ENCODE assay signal across 20 cellular contexts in genomic region chr11:91946397-91947090, GRCh38.
DNase-seq lines count a peak whose midpoint lies in the region; ATAC-seq and TF ChIP-seq lines count a peak whose summit lies in the region.
"Had no signal": no experiment of that assay in that cellular context is flagged by ENCODE, and none has a peak within 500 bp of the region (broad histone marks: within the 10 kb centered on the region; RNA-seq: fewer than 3 reads in every experiment).

No MANE protein-coding gene starts in this region.

- in situ Hi-C loops in Caki2 (cut with HindIII; ENCODE audit: low pct_unique_long_range_greater_than_20kb, low sequenced_read_pairs): no loop called here
- in situ Hi-C loops in brain microvascular endothelial cell (cut with HindIII; ENCODE audit: low pct_ligation_motif_present, low sequenced_read_pairs): no loop called here

- TF ChIP-seq EP300 in tibial nerve (IDR thresholded peaks at IDR 0.05): no peak

- H3K79me2 ChIP-seq in osteoblast (ENCODE audit: insufficient read depth, low read length): no peaks in the 10 kb centered on the region

- H3K4me1 ChIP-seq in tibial nerve (peaks cover 0 to 19% (median 2%) of the 10 kb centered on the region in 4 donors), osteoblast (ENCODE audit: insufficient read depth, low read length) (no peaks in the 10 kb centered on the region)

- H4K20me1 ChIP-seq in osteoblast (ENCODE audit: insufficient read depth, low read length): no peaks in the 10 kb centered on the region

- no peak for TF ChIP-seq POLR2A in tibial nerve (IDR thresholded peaks at IDR 0.05)

- no peak overlapping the region for H2AFZ ChIP-seq in osteoblast (ENCODE audit: low read length)

- 41 to 45% methylated on average over 2 of the region's 2 CpGs for WGBS in tibial nerve, 2 donors

- no peak overlapping the region for H3K4me2 ChIP-seq in osteoblast (ENCODE audit: insufficient read depth, low read length)
- H3K4me2 ChIP-seq: KMS-11 had no signal

- DNase-seq in Caki2 (ENCODE audit: low read depth) (peak; percentile 46), GM03348 (ENCODE audit: low spot score) (peak; percentile 24), brain microvascular endothelial cell (peak; percentile 3), left lobe of liver (ENCODE audit: low spot score) (no peak), tibial nerve (ENCODE audit: low spot score in 2 of 2) (no peak), osteoblast (ENCODE audit: insufficient read length, low spot score, missing footprints) (no peak)
- DNase-seq in activated T-cell treated with anti-CD3 and anti-CD28 coated beads, Interleukin-2, amount 50 U/mL, for 48 hours: no peak
- DNase-seq: activated CD4-positive, alpha-beta T cell treated with anti-CD3 and anti-CD28 coated beads for 4 hours; activated CD8-positive, alpha-beta memory T cell treated with anti-CD3 and anti-CD28 coated beads, Interleukin-2, amount 50 U/mL, for 48 hours; activated naive CD4-positive, alpha-beta T cell treated with anti-CD3 and anti-CD28 coated beads, Interleukin-2, amount 50 U/mL, for 16 hours; head of caudate nucleus; NCI-H526 treated with DMSO at 0.1 percent for 48 hours; occipital lobe; RPMI8226; spleen; stimulated activated naive CD8-positive, alpha-beta T cell treated with anti-CD3 and anti-CD28 coated beads, Interleukin-15, Interleukin-2, amounts not matched to agents 100 U/mL and 50 U/mL, for 24 hours; T-helper 9 cell had no signal

- no peak overlapping the region for H3K27ac ChIP-seq in brain microvascular endothelial cell
- H3K27ac ChIP-seq in tibial nerve: no peak overlapping the region
- no peak overlapping the region for H3K27ac ChIP-seq in osteoblast (ENCODE audit: low read depth, low read length)
- H3K27ac ChIP-seq: C4-2B, cardiac muscle cell, KMS-11, spleen had no signal

- H3K36me3 ChIP-seq in brain microvascular endothelial cell (replicated peaks) (no peaks in the 10 kb centered on the region), tibial nerve (no peaks in the 10 kb centered on the region), osteoblast (ENCODE audit: insufficient read depth, low read length) (no peaks in the 10 kb centered on the region)
- H3K36me3 ChIP-seq: cardiac muscle cell, spleen had no signal

- H3K27me3 ChIP-seq in brain microvascular endothelial cell (replicated peaks) (no peaks in the 10 kb centered on the region), tibial nerve (no peaks in the 10 kb centered on the region), osteoblast (ENCODE audit: insufficient read depth, low read length) (no peaks in the 10 kb centered on the region)
- H3K27me3 ChIP-seq: cardiac muscle cell, spleen had no signal

- no peak overlapping the region for H3K4me3 ChIP-seq in brain microvascular endothelial cell (ENCODE audit: low read depth, low read length)
- no peak overlapping the region for H3K4me3 ChIP-seq in tibial nerve
- H3K4me3 ChIP-seq in osteoblast (ENCODE audit: insufficient read depth, low read length): no peak overlapping the region
- H3K4me3 ChIP-seq: cardiac muscle cell, spleen had no signal

- ATAC-seq in left lobe of liver: peak; percentile 38
- ATAC-seq: stimulated activated naive CD8-positive, alpha-beta T cell treated with anti-CD3 and anti-CD28 coated beads, Interleukin-15, Interleukin-2, amounts not matched to agents 100 U/mL and 50 U/mL, for 24 hours had no signal

- H3K9me3 ChIP-seq in tibial nerve (no peaks in the 10 kb centered on the region), osteoblast (ENCODE audit: low read depth, low read length) (no peaks in the 10 kb centered on the region)

- no peak for TF ChIP-seq CTCF in brain microvascular endothelial cell (IDR thresholded peaks at IDR 0.05; ENCODE audit: low read depth, low read length, missing control alignments)
- TF ChIP-seq CTCF in tibial nerve (IDR thresholded peaks at IDR 0.05): no peak
- no peak for TF ChIP-seq CTCF in osteoblast (IDR thresholded peaks at IDR 0.05; ENCODE audit: extremely low read depth, low read depth, low read length)

Comparison
In these comparisons a context has a peak if more than half of its experiments do, and no peak if none do; other contexts are left out.
1. DNase-seq: peak in Caki2 (single experiment), GM03348 (single experiment) and brain microvascular endothelial cell (single experiment); none in left lobe of liver (single experiment), tibial nerve (0 of 2), osteoblast (single experiment) and activated T-cell treated with anti-CD3 and anti-CD28 coated beads, Interleukin-2, amount 50 U/mL, for 48 hours (0 of 2).